In the genomic region with DNA sequence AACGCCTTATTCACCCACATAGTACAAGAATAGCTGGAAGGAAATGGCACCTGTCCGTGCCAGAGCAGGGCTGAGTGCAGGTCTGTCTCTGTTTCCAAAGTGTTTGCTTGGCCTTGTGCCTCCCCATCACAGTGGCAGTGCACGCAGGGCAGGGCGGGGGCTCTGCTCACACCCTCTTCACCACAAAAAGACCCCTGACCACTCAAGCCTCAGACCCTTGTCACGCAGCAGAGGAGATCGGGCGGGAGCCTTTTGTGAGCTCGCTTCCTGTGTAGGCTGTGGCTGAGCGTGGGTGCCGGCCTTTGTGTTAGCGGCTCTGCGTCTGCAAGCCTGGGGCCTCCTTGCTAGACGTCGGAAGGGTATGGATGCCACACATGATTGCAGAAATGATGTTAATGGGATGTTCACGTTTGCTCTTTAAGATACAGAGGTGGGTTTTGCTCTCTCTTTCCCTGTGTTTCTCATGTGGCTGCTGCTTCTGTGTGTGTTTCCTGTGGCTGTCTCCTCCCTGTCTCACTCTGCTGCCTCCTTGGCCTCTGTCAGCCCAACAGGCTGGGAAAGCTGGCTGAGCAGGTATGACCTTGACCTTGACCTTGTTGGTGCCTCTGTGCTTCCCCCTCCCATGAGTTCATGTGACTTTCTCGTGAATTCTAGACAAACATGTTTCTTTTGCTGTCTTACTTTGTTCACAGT, we compare ENCODE assay signal across 8 cellular contexts. TPM values are rescaled to one million over a fixed set of nuclear protein-coding genes. Genes with fewer than 3 reads are reported as not detected.
DNase-seq lines count a peak whose midpoint lies in the region; ATAC-seq and TF ChIP-seq lines count a peak whose summit lies in the region.

No MANE protein-coding gene starts in this region.

- peak overlapping the region; percentile 82 for H3K4me3 Mint-ChIP-seq in activated CD4-positive, alpha-beta T cell treated with anti-CD3 and anti-CD28 coated beads, Interleukin-2, amount 10 ng/mL, durations not matched to agents 24 days and 14 days

- H3K27me3 Mint-ChIP-seq in activated CD4-positive, alpha-beta T cell treated with anti-CD3 and anti-CD28 coated beads, Interleukin-2, amount 10 ng/mL, durations not matched to agents 24 days and 14 days = no peaks in the 10 kb centered on the region

- no peak overlapping the region for H3K4me3 ChIP-seq in dorsolateral prefrontal cortex

- intact Hi-C loops in activated CD4-positive, alpha-beta T cell treated with anti-CD3 and anti-CD28 coated beads, Interleukin-2, amount 10 ng/mL, durations not matched to agents 24 days and 14 days (cut with micrococcal nuclease) = loop anchor here (2.0 kb wide), 1 partner anchor 73 kb away; no protein-coding TSS in a partner anchor
- intact Hi-C loops in dorsolateral prefrontal cortex (cut with DNase I) = no loop called here

- DNase-seq in GM13977 (ENCODE audit: low spot score) = peak; percentile 71
- peak; percentile 87 for DNase-seq in activated CD4-positive, alpha-beta T cell treated with anti-CD3 and anti-CD28 coated beads, Interleukin-2, amount 10 ng/mL, durations not matched to agents 24 days and 14 days
- DNase-seq in dorsolateral prefrontal cortex = no peak
- peak; percentile 68 to 71 for DNase-seq in stimulated activated CD4-positive, alpha-beta T cell treated with anti-CD3 and anti-CD28 coated beads, Interleukin-2, amount 100 ng/mL, for 24 hours
- no peak for DNase-seq in NCI-H345 (lab: John Stamatoyannopoulos, UW)
- DNase-seq in NCI-H187 (lab: John Stamatoyannopoulos, UW) = no peak
- DNase-seq in DMS53 treated with DMSO at 0.1 percent for 48 hours (lab: John Stamatoyannopoulos, UW; ENCODE audit: unreplicated experiment) = no peak

- no peaks in the 10 kb centered on the region for H3K27me3 ChIP-seq in dorsolateral prefrontal cortex

- H3K4me1 Mint-ChIP-seq in activated CD4-positive, alpha-beta T cell treated with anti-CD3 and anti-CD28 coated beads, Interleukin-2, amount 10 ng/mL, durations not matched to agents 24 days and 14 days = peaks cover 29% of the 10 kb centered on the region

- H3K36me3 Mint-ChIP-seq in activated CD4-positive, alpha-beta T cell treated with anti-CD3 and anti-CD28 coated beads, Interleukin-2, amount 10 ng/mL, durations not matched to agents 24 days and 14 days (ENCODE audit: low read depth) = peaks cover 47% of the 10 kb centered on the region

- in situ Hi-C loops in GM13977 (cut with MboI; ENCODE audit: low pct_unique_long_range_greater_than_20kb, low sequenced_read_pairs, unreplicated experiment) = no loop called here

- peak overlapping the region; percentile 97 for H3K27ac Mint-ChIP-seq in activated CD4-positive, alpha-beta T cell treated with anti-CD3 and anti-CD28 coated beads, Interleukin-2, amount 10 ng/mL, durations not matched to agents 24 days and 14 days

- H3K9me3 Mint-ChIP-seq in activated CD4-positive, alpha-beta T cell treated with anti-CD3 and anti-CD28 coated beads, Interleukin-2, amount 10 ng/mL, durations not matched to agents 24 days and 14 days = no peaks in the 10 kb centered on the region

- H3K27ac ChIP-seq in dorsolateral prefrontal cortex = peak overlapping the region in 40 of 59 donors; percentile 2 to 74 (median 50)

- TF ChIP-seq CTCF in GM13977 (IDR thresholded peaks at IDR 0.05; ENCODE audit: extremely low read depth, insufficient read depth, missing control alignments) (no peak), dorsolateral prefrontal cortex (IDR thresholded peaks at IDR 0.05 in 54 of 56, conservative IDR thresholded peaks at IDR 0.05 in 2 of 56; ENCODE audit: low read depth in 1 of 56, partially characterized antibody in 56 of 56) (no peak)

- ATAC-seq in HG02763 (IDR thresholded peaks at IDR 0.05; ENCODE audit: unreplicated experiment) = no peak

RNA-seq across cellular contexts. Expression of a gene that starts 45.4 kb away (rescaled TPM):
- not detected in 2 replicates for total RNA-seq in activated CD4-positive, alpha-beta T cell treated with anti-CD3 and anti-CD28 coated beads, Interleukin-2, amount 10 ng/mL, durations not matched to agents 24 days and 14 days
- 100 to 1,000 TPM; 128 to 991 (median 344) TPM for total RNA-seq in dorsolateral prefrontal cortex

Comparison
In these comparisons a context has a peak if more than half of its experiments do, and no peak if none do; other contexts are left out.
1. DNase-seq: peak in GM13977 (single experiment), activated CD4-positive, alpha-beta T cell treated with anti-CD3 and anti-CD28 coated beads, Interleukin-2, amount 10 ng/mL, durations not matched to agents 24 days and 14 days (single experiment) and stimulated activated CD4-positive, alpha-beta T cell treated with anti-CD3 and anti-CD28 coated beads, Interleukin-2, amount 100 ng/mL, for 24 hours (2 of 2); none in dorsolateral prefrontal cortex (0 of 10), NCI-H345 (single experiment), NCI-H187 (0 of 2) and DMS53 treated with DMSO at 0.1 percent for 48 hours (single experiment).
2. RNA of a gene that starts 45.4 kb away (total RNA-seq): 128 to 991 TPM in dorsolateral prefrontal cortex; not detected in activated CD4-positive, alpha-beta T cell treated with anti-CD3 and anti-CD28 coated beads, Interleukin-2, amount 10 ng/mL, durations not matched to agents 24 days and 14 days; every median in the first group is over 100 times any median in the second.